ENCODE assay signal across 8 cellular contexts in the genomic region with DNA sequence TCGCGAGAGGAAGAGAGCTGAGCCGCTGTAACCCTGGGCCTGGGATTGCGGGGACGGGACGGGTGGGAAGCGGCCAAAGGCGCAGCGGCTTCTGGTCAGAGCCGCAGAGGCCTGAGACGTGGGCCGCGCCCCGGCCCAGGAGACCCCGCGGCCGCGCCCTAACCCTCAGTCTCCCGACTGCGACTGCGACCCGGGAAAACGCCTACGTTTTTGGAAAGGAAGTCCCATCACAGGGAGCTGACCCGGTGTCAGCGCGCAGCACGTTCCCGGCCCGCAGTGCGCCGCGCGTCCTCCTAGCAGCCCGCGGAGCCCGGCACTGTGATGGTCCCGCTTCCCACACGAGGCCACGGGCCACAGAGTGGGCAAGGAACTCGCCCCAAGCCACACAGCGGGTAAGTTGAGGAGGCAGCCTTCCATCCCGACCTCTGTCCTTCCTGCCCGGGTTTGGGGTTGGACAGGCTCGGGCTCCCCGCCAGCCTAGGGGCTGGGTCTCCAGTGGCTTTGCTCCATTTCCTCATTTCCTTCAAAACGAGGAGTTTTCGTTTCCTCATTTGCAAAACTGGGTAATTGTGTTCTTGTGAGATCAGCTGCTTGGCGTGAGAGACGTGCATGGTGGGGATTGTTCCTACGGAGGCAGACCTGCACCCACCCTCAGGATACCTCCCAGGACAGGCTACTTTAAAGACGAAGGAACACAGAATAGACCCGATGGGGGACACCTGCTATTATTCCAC. TPM values are rescaled to one million over a fixed set of nuclear protein-coding genes. Genes with fewer than 3 reads are reported as not detected.
DNase-seq lines count a peak whose midpoint lies in the region; ATAC-seq and TF ChIP-seq lines count a peak whose summit lies in the region.
"Had no signal": no experiment of that assay in that cellular context is flagged by ENCODE, and none has a peak within 500 bp of the region (broad histone marks: within the 10 kb centered on the region; RNA-seq: fewer than 3 reads in every experiment).

No MANE protein-coding gene starts in this region.

- H3K4me3 ChIP-seq in HUES48 (ENCODE audit: low read depth, low read length) (peak overlapping the region; percentile 44), brain microvascular endothelial cell (ENCODE audit: low read depth, low read length) (peak overlapping the region; percentile 62), testis (peak overlapping the region; percentile 43 to 61)
- H3K4me3 ChIP-seq: SJSA1 had no signal

- H3K4me1 ChIP-seq in HUES48 (ENCODE audit: control insufficient read depth, insufficient read depth, low read length) (peaks cover 12% of the 10 kb centered on the region; the same call in 1 of the 2 replicates), testis (no peaks in the 10 kb centered on the region)
- H3K4me1 ChIP-seq: SJSA1 had no signal

- no peak for TF ChIP-seq POLR2A in testis (IDR thresholded peaks at IDR 0.05)

- no peak for TF ChIP-seq CTCF in brain microvascular endothelial cell (IDR thresholded peaks at IDR 0.05; ENCODE audit: low read depth, low read length, missing control alignments)
- TF ChIP-seq CTCF in testis (IDR thresholded peaks at IDR 0.05): no peak

- in situ Hi-C loops in brain microvascular endothelial cell (cut with HindIII; ENCODE audit: low pct_ligation_motif_present, low sequenced_read_pairs) (no loop called here), ACHN (cut with HindIII; ENCODE audit: low pct_ligation_motif_present, low pct_unique_long_range_greater_than_20kb, low sequenced_read_pairs) (no loop called here)

- ATAC-seq in left lobe of liver: peak; percentile 66

- no peak overlapping the region for H3K9ac ChIP-seq in HUES48 (ENCODE audit: low read depth, low read length)

- H3K36me3 ChIP-seq in HUES48 (ENCODE audit: control insufficient read depth, insufficient read depth, low read length) (no peaks in the 10 kb centered on the region), brain microvascular endothelial cell (replicated peaks) (no peaks in the 10 kb centered on the region), testis (ENCODE audit: low read depth, missing control alignments) (no peaks in the 10 kb centered on the region)
- H3K36me3 ChIP-seq: SJSA1 had no signal

- H3K9me3 ChIP-seq in HUES48 (ENCODE audit: control insufficient read depth, insufficient read depth, low read length): no peaks in the 10 kb centered on the region
- H3K9me3 ChIP-seq in testis: no peaks in the 10 kb centered on the region
- H3K9me3 ChIP-seq: SJSA1 had no signal

- no peak overlapping the region for H3K27ac ChIP-seq in HUES48 (ENCODE audit: low read depth, low read length)
- no peak overlapping the region for H3K27ac ChIP-seq in brain microvascular endothelial cell
- peak overlapping the region; percentile 47 to 68 for H3K27ac ChIP-seq in testis
- H3K27ac ChIP-seq: SJSA1 had no signal

- intact Hi-C loops in testis (cut with DNase I; ENCODE audit: low total_unique reads): no loop called here

- WGBS in testis, 2 donors: 5 to 11% methylated on average over 10 to 51 of the region's 53 CpGs

- H3K27me3 ChIP-seq in HUES48 (ENCODE audit: control insufficient read depth, insufficient read depth, low read length) (peaks cover 11% of the 10 kb centered on the region), brain microvascular endothelial cell (replicated peaks) (no peaks in the 10 kb centered on the region), testis (no peaks in the 10 kb centered on the region)

- DNase-seq in brain microvascular endothelial cell (no peak), left lobe of liver (ENCODE audit: low spot score) (peak; percentile 50), testis (peak; percentile 28), ureter (ENCODE audit: low spot score) (no peak), ACHN (no peak)
- no peak for DNase-seq in stimulated activated CD4-positive, alpha-beta T cell treated with anti-CD3 and anti-CD28 coated beads, Interleukin-4, amount 100 ng/mL, for 24 hours

RNA-seq across cellular contexts. Expression of a gene that starts 1.2 kb away (rescaled TPM):
- 5.0 TPM for total RNA-seq in left lobe of liver
- 10 to 100 TPM; 15.6 to 33.6 TPM for total RNA-seq in testis
- 81.9 TPM for polyA plus RNA-seq in testis (ENCODE audit: insufficient read depth, low read depth, low replicate concordance)
- total RNA-seq in ureter: 93.6 TPM

RNA-seq across cellular contexts. Expression of a gene that starts 51.4 kb away (rescaled TPM):
- total RNA-seq in left lobe of liver: 44.4 TPM
- total RNA-seq in testis: 10 to 100 TPM; 51.8 to 63.8 TPM
- polyA plus RNA-seq in testis (ENCODE audit: insufficient read depth, low read depth, low replicate concordance): 74.9 TPM
- total RNA-seq in ureter: 46.6 TPM

Comparison
In these comparisons a context has a peak if more than half of its experiments do, and no peak if none do; other contexts are left out.
1. H3K27ac ChIP-seq: peak in testis (2 of 2); none in HUES48 (single experiment) and brain microvascular endothelial cell (single experiment).
2. DNase-seq: peak in left lobe of liver (single experiment) and testis (single experiment); none in brain microvascular endothelial cell (single experiment), ureter (single experiment), ACHN (single experiment) and stimulated activated CD4-positive, alpha-beta T cell treated with anti-CD3 and anti-CD28 coated beads, Interleukin-4, amount 100 ng/mL, for 24 hours (single experiment).
3. Peak in every context shown above with its lines, with median percentiles within 50 percentile points of each other: H3K4me3 ChIP-seq.